In the genomic region with DNA sequence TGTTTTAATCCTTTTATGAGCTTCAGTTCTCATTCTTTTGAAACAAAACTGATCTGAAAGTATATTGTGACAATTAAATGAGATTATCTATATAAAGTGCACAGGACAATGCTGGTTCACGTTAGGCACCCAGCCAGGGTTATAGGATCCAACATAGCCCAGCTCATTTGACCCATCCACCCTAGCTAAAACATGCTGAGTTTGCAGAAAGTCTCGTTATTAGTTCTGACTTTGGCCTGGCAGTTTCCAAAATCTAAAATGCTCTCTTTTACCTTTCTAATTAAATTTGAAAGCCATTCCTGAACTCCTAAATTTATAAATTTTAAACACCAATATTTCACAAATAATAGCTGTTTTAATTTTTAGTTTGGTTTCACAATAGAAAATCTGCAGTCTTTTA, we compare ENCODE assay signal across 3 cellular contexts.
TF ChIP-seq lines count a peak whose summit lies in the region.

No MANE protein-coding gene starts in this region.

TF ChIP-seq in A549, 52 proteins besides CTCF, POLR2A, EP300 and RAD21:
- TF ChIP-seq ZC3H11A (IDR thresholded peaks at IDR 0.05) = no peak
- TF ChIP-seq POLR2AphosphoS2 (conservative IDR thresholded peaks at IDR 0.05; ENCODE audit: low read length) = no peak
- TF ChIP-seq NPAS2 (CRISPR knock-in tag; IDR thresholded peaks at IDR 0.05; ENCODE audit: borderline replicate concordance) = no peak
- no peak for TF ChIP-seq MAZ (IDR thresholded peaks at IDR 0.05; ENCODE audit: borderline replicate concordance, low read depth, low read length)
- peak; percentile 84 for TF ChIP-seq MAFK (IDR thresholded peaks at IDR 0.05; ENCODE audit: partially characterized antibody)
- TF ChIP-seq, protein P1, sequence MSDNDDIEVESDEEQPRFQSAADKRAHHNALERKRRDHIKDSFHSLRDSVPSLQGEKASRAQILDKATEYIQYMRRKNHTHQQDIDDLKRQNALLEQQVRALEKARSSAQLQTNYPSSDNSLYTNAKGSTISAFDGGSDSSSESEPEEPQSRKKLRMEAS (IDR thresholded peaks at IDR 0.05) = no peak
- TF ChIP-seq CBX2 (IDR thresholded peaks at IDR 0.05; ENCODE audit: borderline replicate concordance, low read depth) = no peak
- TF ChIP-seq, protein P2, sequence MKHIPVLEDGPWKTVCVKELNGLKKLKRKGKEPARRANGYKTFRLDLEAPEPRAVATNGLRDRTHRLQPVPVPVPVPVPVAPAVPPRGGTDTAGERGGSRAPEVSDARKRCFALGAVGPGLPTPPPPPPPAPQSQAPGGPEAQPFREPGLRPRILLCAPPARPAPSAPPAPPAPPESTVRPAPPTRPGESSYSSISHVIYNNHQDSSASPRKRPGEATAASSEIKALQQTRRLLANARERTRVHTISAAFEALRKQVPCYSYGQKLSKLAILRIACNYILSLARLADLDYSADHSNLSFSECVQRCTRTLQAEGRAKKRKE (CRISPR knock-in tag; IDR thresholded peaks at IDR 0.05; ENCODE audit: low read depth) = no peak
- no peak for TF ChIP-seq RNF2 (IDR thresholded peaks at IDR 0.05; ENCODE audit: borderline replicate concordance, low read depth)

TF ChIP-seq in IMR-90, 13 proteins besides CTCF, POLR2A, EP300 and RAD21:
- TF ChIP-seq MAFK (IDR thresholded peaks at IDR 0.05; ENCODE audit: low read depth, low read length) (peak; percentile 90), CHD1 (IDR thresholded peaks at IDR 0.05; ENCODE audit: low read depth, low read length) (no peak)
TF ChIP-seq in IMR-90: peak in this region for 1.

TF ChIP-seq in H1, 55 proteins besides CTCF, POLR2A, EP300 and RAD21:
- TF ChIP-seq, protein P3, sequence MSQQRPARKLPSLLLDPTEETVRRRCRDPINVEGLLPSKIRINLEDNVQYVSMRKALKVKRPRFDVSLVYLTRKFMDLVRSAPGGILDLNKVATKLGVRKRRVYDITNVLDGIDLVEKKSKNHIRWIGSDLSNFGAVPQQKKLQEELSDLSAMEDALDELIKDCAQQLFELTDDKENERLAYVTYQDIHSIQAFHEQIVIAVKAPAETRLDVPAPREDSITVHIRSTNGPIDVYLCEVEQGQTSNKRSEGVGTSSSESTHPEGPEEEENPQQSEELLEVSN (IDR thresholded peaks at IDR 0.05) = no peak
- TF ChIP-seq MAFK (IDR thresholded peaks at IDR 0.05; ENCODE audit: low read depth, low read length) = peak; percentile 70
